In genomic region chr18:58558514-58558913, GRCh38 we compare ENCODE assay signal across 20 cellular contexts.
DNase-seq lines count a peak whose midpoint lies in the region; ATAC-seq and TF ChIP-seq lines count a peak whose summit lies in the region.
"Had no signal": no experiment of that assay in that cellular context is flagged by ENCODE, and none has a peak within 500 bp of the region (broad histone marks: within the 10 kb centered on the region; RNA-seq: fewer than 3 reads in every experiment).

No MANE protein-coding gene starts in this region.

- peaks cover 9% of the 10 kb centered on the region for H3K9me3 ChIP-seq in AG04450 (ENCODE audit: control insufficient read depth, insufficient read depth, low read length)
- H3K9me3 ChIP-seq in thyroid gland = no peaks in the 10 kb centered on the region
- no peaks in the 10 kb centered on the region for H3K9me3 ChIP-seq in smooth muscle cell (replicated peaks; ENCODE audit: low read depth)
- H3K9me3 ChIP-seq: SJCRH30 had no signal

- H3K27me3 Mint-ChIP-seq in activated B cell treated with CpG ODN at 0.5 μM for 24 hours = no peaks in the 10 kb centered on the region
- H3K27me3 Mint-ChIP-seq: B cell had no signal

- H3K4me3 Mint-ChIP-seq in activated B cell treated with CpG ODN at 0.5 μM for 24 hours = peak overlapping the region; percentile 28
- H3K4me3 Mint-ChIP-seq: B cell; CD8-positive, alpha-beta memory T cell had no signal

- 91 to 94% methylated on average over 4 of the region's 4 CpGs for WGBS in thyroid gland, 2 donors
- WGBS in smooth muscle cell (ENCODE audit: low lambda C conversion rate) = 93% methylated on average over 4 of the region's 4 CpGs

- H3K36me3 ChIP-seq in thyroid gland (no peaks in the 10 kb centered on the region), smooth muscle cell (ENCODE audit: low read depth) (no peaks in the 10 kb centered on the region)
- H3K36me3 ChIP-seq: SJCRH30 had no signal

- peaks cover 0 to 4% of the 10 kb centered on the region in 2 donors for H3K4me1 ChIP-seq in thyroid gland
- H3K4me1 ChIP-seq in smooth muscle cell (ENCODE audit: low read depth) = peaks cover 7% of the 10 kb centered on the region
- H3K4me1 ChIP-seq: SJCRH30 had no signal

- CTCF ChIA-PET in AG04450 (lab: Charles Lee) (interaction anchor here (0.7 to 0.8 kb wide), 3 partner anchors 10 to 206 kb away, joined by 3 to 4 read pairs (median 4); no protein-coding TSS in a partner anchor), activated B cell treated with CpG ODN at 0.5 μM for 24 hours (lab: Charles Lee) (no interaction called here)

- DNase-seq in AG04450 (ENCODE audit: low read depth, low spot score) (no peak), GM12864 (ENCODE audit: low read depth) (no peak), activated B cell treated with CpG ODN at 0.5 μM for 24 hours (no peak), kidney tubule cell (ENCODE audit: low spot score) (peak; percentile 47), thyroid gland (no peak), smooth muscle cell (lab: John Stamatoyannopoulos, UW; ENCODE audit: unreplicated experiment) (no peak)
- DNase-seq: CD8-positive, alpha-beta memory T cell; HCEC 1CT; KBM-7; NCI-H1092 treated with DMSO at 0.1 percent for 48 hours; NCI-H1694 treated with DMSO at 0.1 percent for 48 hours; NCI-H69; NK-92 treated with Interleukin-12 subunit alpha and Interleukin-12 subunit beta, amount 100 ng/mL, for 24 hours; OCI-M1; RPMI8226; SJCRH30 had no signal

- H2AFZ ChIP-seq in smooth muscle cell (ENCODE audit: low read depth) = no peak overlapping the region

- no peak overlapping the region for H3K9ac ChIP-seq in smooth muscle cell (ENCODE audit: low read depth)

- H3K27me3 ChIP-seq in AG04450 (ENCODE audit: control insufficient read depth, insufficient read depth, low read length) = no peaks in the 10 kb centered on the region
- no peaks in the 10 kb centered on the region for H3K27me3 ChIP-seq in thyroid gland
- H3K27me3 ChIP-seq in smooth muscle cell (ENCODE audit: low read depth) = no peaks in the 10 kb centered on the region
- H3K27me3 ChIP-seq: SJCRH30 had no signal

- peaks cover 5% of the 10 kb centered on the region for H3K9me3 Mint-ChIP-seq in activated B cell treated with CpG ODN at 0.5 μM for 24 hours
- H3K9me3 Mint-ChIP-seq: CD8-positive, alpha-beta memory T cell had no signal

- no peaks in the 10 kb centered on the region for H3K36me3 Mint-ChIP-seq in activated B cell treated with CpG ODN at 0.5 μM for 24 hours (ENCODE audit: low read depth)
- H3K36me3 Mint-ChIP-seq: CD8-positive, alpha-beta memory T cell had no signal

- H3F3A ChIP-seq in smooth muscle cell (ENCODE audit: low read depth) = peaks cover 7% of the 10 kb centered on the region

- intact Hi-C loops in activated B cell treated with CpG ODN at 0.5 μM for 24 hours (cut with micrococcal nuclease) (no loop called here), thyroid gland (cut with DNase I) (no loop called here)

- ATAC-seq in activated B cell treated with CpG ODN at 0.5 μM for 24 hours (ENCODE audit: low read depth) (no peak), HG02840 (IDR thresholded peaks at IDR 0.05; ENCODE audit: low FRiP score, unreplicated experiment) (no peak), HG03520 (IDR thresholded peaks at IDR 0.05; ENCODE audit: unreplicated experiment) (no peak)

- POLR2A ChIA-PET in AG04450 (lab: Yijun Ruan, JAX) (no interaction called here), activated B cell treated with CpG ODN at 0.5 μM for 24 hours (lab: Charles Lee) (interaction anchor here (0.5 to 4.0 kb wide), 3 partner anchors 22 to 414 kb away, joined by 3 to 35 read pairs (median 4); partner anchors contain the start of gene MALT1)

- peaks cover 66% of the 10 kb centered on the region for H3K4me1 Mint-ChIP-seq in activated B cell treated with CpG ODN at 0.5 μM for 24 hours

- H3K27ac ChIP-seq in AG04450 (ENCODE audit: low read depth, low read length) (no peak overlapping the region), thyroid gland (no peak overlapping the region), smooth muscle cell (ENCODE audit: low read depth) (no peak overlapping the region)
- H3K27ac ChIP-seq: HL-60, SJCRH30 had no signal

- H3K79me2 ChIP-seq in smooth muscle cell (ENCODE audit: low read depth) = peaks cover 14% of the 10 kb centered on the region

- H3K4me3 ChIP-seq in AG04450 (ENCODE audit: low read depth, low read length) = no peak overlapping the region
- H3K4me3 ChIP-seq in GM12864 (ENCODE audit: low read depth, low read length) = no peak overlapping the region
- no peak overlapping the region for H3K4me3 ChIP-seq in thyroid gland (replicated peaks in 1 of 3)
- no peak overlapping the region for H3K4me3 ChIP-seq in smooth muscle cell
- H3K4me3 ChIP-seq: SJCRH30 had no signal

- no peak for TF ChIP-seq POLR2A in thyroid gland (IDR thresholded peaks at IDR 0.05)

- TF ChIP-seq CTCF in AG04450 (IDR thresholded peaks at IDR 0.05; ENCODE audit: low read depth, low read length) (peak; percentile 1), GM12864 (IDR thresholded peaks at IDR 0.05; ENCODE audit: low read depth, low read length, missing control alignments) (peak; percentile 19), activated B cell treated with CpG ODN at 0.5 μM for 24 hours (IDR thresholded peaks at IDR 0.05) (no peak), thyroid gland (IDR thresholded peaks at IDR 0.05) (no peak), smooth muscle cell (IDR thresholded peaks at IDR 0.05; ENCODE audit: borderline replicate concordance, insufficient read depth, poor library complexity, severe bottlenecking) (no peak)

- H3K27ac Mint-ChIP-seq in activated B cell treated with CpG ODN at 0.5 μM for 24 hours = no peak overlapping the region
- H3K27ac Mint-ChIP-seq: B cell; CD8-positive, alpha-beta memory T cell had no signal

- no peaks in the 10 kb centered on the region for H4K20me1 ChIP-seq in smooth muscle cell (ENCODE audit: low read depth)

- no peak overlapping the region for H3K4me2 ChIP-seq in smooth muscle cell

Comparison
In these comparisons a context has a peak if more than half of its experiments do, and no peak if none do; other contexts are left out.
1. CTCF ChIP-seq: peak in AG04450 (single experiment) and GM12864 (single experiment); none in activated B cell treated with CpG ODN at 0.5 μM for 24 hours (single experiment), thyroid gland (0 of 6) and smooth muscle cell (single experiment).